ENCODE assay signal across 10 cellular contexts in genomic region chr14:88024252-88025086, GRCh38. TPM values are rescaled to one million over a fixed set of nuclear protein-coding genes. Genes with fewer than 3 reads are reported as not detected.
DNase-seq lines count a peak whose midpoint lies in the region; ATAC-seq and TF ChIP-seq lines count a peak whose summit lies in the region.
"Not testable (repeated sequence)": the region's sequence is repeated elsewhere in the genome, so short reads cannot be mapped to it uniquely, and the experiment has no call there.
"Had no signal": no experiment of that assay in that cellular context is flagged by ENCODE, and none has a peak within 500 bp of the region (broad histone marks: within the 10 kb centered on the region; RNA-seq: fewer than 3 reads in every experiment).

No MANE protein-coding gene starts in this region.

- CTCF ChIA-PET in activated CD4-positive, alpha-beta memory T cell treated with anti-CD3 and anti-CD28 coated beads, Interleukin-2, amount 10 ng/mL, durations not matched to agents 7 days and 5 days (lab: Charles Lee) = not testable (repeated sequence)

- not testable (repeated sequence) for H3K9me3 ChIP-seq in T-helper 17 cell (ENCODE audit: control insufficient read depth, low read length, poor library complexity, severe bottlenecking)

- DNase-seq in CMK (ENCODE audit: low read depth) = peak; percentile 67
- peak in 2 of 3 experiments; percentile 17 to 52 for DNase-seq in NCI-H1417 (lab: John Stamatoyannopoulos, UW)
- not testable (repeated sequence) for DNase-seq in T-helper 17 cell; activated CD4-positive, alpha-beta memory T cell treated with anti-CD3 and anti-CD28 coated beads, Interleukin-2, amount 10 ng/mL, durations not matched to agents 7 days and 5 days; activated naive CD8-positive, alpha-beta T cell treated with anti-CD3 and anti-CD28 coated beads, Interleukin-2, amount 50 U/mL, for 24 hours; left colon; natural killer cell

- H3K4me3 Mint-ChIP-seq in T-helper 17 cell = peak overlapping the region; percentile 5
- H3K4me3 Mint-ChIP-seq in activated CD4-positive, alpha-beta memory T cell treated with anti-CD3 and anti-CD28 coated beads, Interleukin-2, amount 10 ng/mL, durations not matched to agents 7 days and 5 days; activated naive CD8-positive, alpha-beta T cell treated with anti-CD3 and anti-CD28 coated beads, Interleukin-2, amount 50 U/mL, for 24 hours; natural killer cell: not testable (repeated sequence)

- H3K4me1 Mint-ChIP-seq in T-helper 17 cell (peaks cover 55% of the 10 kb centered on the region), natural killer cell (peaks cover 94 to 95% of the 10 kb centered on the region in 2 donors)
- peaks cover 48% of the 10 kb centered on the region for H3K4me1 Mint-ChIP-seq in activated CD4-positive, alpha-beta memory T cell treated with anti-CD3 and anti-CD28 coated beads, Interleukin-2, amount 10 ng/mL, durations not matched to agents 7 days and 5 days
- peaks cover 71% of the 10 kb centered on the region for H3K4me1 Mint-ChIP-seq in activated naive CD8-positive, alpha-beta T cell treated with anti-CD3 and anti-CD28 coated beads, Interleukin-2, amount 50 U/mL, for 24 hours

- POLR2A ChIA-PET in activated CD4-positive, alpha-beta memory T cell treated with anti-CD3 and anti-CD28 coated beads, Interleukin-2, amount 10 ng/mL, durations not matched to agents 7 days and 5 days (lab: Charles Lee) = not testable (repeated sequence)

- intact Hi-C loops in left colon (cut with DNase I, micrococcal nuclease); natural killer cell (cut with micrococcal nuclease): not testable (repeated sequence)

- not testable (repeated sequence) for TF ChIP-seq CTCF in natural killer cell (IDR thresholded peaks at IDR 0.05)

- ATAC-seq in T-helper 17 cell; activated naive CD8-positive, alpha-beta T cell treated with anti-CD3 and anti-CD28 coated beads, Interleukin-2, amount 50 U/mL, for 24 hours; natural killer cell: not testable (repeated sequence)
- peak; percentile 56 for ATAC-seq in left colon

- H3K36me3 Mint-ChIP-seq in T-helper 17 cell (ENCODE audit: low read depth); activated naive CD8-positive, alpha-beta T cell treated with anti-CD3 and anti-CD28 coated beads, Interleukin-2, amount 50 U/mL, for 24 hours (ENCODE audit: low read depth); natural killer cell: not testable (repeated sequence)
- peaks cover 27% of the 10 kb centered on the region for H3K36me3 Mint-ChIP-seq in activated CD4-positive, alpha-beta memory T cell treated with anti-CD3 and anti-CD28 coated beads, Interleukin-2, amount 10 ng/mL, durations not matched to agents 7 days and 5 days (ENCODE audit: low read depth)

- H3K27me3 Mint-ChIP-seq in T-helper 17 cell; activated CD4-positive, alpha-beta memory T cell treated with anti-CD3 and anti-CD28 coated beads, Interleukin-2, amount 10 ng/mL, durations not matched to agents 7 days and 5 days; activated naive CD8-positive, alpha-beta T cell treated with anti-CD3 and anti-CD28 coated beads, Interleukin-2, amount 50 U/mL, for 24 hours; natural killer cell (ENCODE audit: low read depth in 2 of 2): not testable (repeated sequence)

- H3K27ac Mint-ChIP-seq in T-helper 17 cell (peak overlapping the region; percentile 84), natural killer cell (peak overlapping the region; percentile 69 to 91)
- H3K27ac Mint-ChIP-seq in activated CD4-positive, alpha-beta memory T cell treated with anti-CD3 and anti-CD28 coated beads, Interleukin-2, amount 10 ng/mL, durations not matched to agents 7 days and 5 days = peak overlapping the region; percentile 38
- peak overlapping the region; percentile 81 for H3K27ac Mint-ChIP-seq in activated naive CD8-positive, alpha-beta T cell treated with anti-CD3 and anti-CD28 coated beads, Interleukin-2, amount 50 U/mL, for 24 hours

- not testable (repeated sequence) for H3K9me3 Mint-ChIP-seq in activated CD4-positive, alpha-beta memory T cell treated with anti-CD3 and anti-CD28 coated beads, Interleukin-2, amount 10 ng/mL, durations not matched to agents 7 days and 5 days; activated naive CD8-positive, alpha-beta T cell treated with anti-CD3 and anti-CD28 coated beads, Interleukin-2, amount 50 U/mL, for 24 hours; natural killer cell

RNA-seq across cellular contexts. Expression of gene GPR65, which starts 19.5 kb away (rescaled TPM):
- total RNA-seq in T-helper 17 cell (10 to 100 TPM; 14.9 to 16.6 TPM), left colon (1 to 10 TPM in 1 of 2 donors, under 1 TPM in 1; 0.18 to 1.5 TPM), natural killer cell (10 to 100 TPM; 37.6 to 47.4 (median 40.3) TPM)
- total RNA-seq in activated CD4-positive, alpha-beta memory T cell treated with anti-CD3 and anti-CD28 coated beads, Interleukin-2, amount 10 ng/mL, durations not matched to agents 7 days and 5 days = 10 to 100 TPM; 22.9 to 23.7 TPM
- total RNA-seq: HT1080, kidney epithelial cell, PC-9 had no signal

RNA-seq across cellular contexts. Expression of gene GALC, which starts 31.5 kb away (rescaled TPM):
- total RNA-seq in T-helper 17 cell (10 to 100 TPM; 33.1 to 36.5 TPM), left colon (10 to 100 TPM; 22.9 to 23.6 TPM), natural killer cell (10 to 100 TPM; 50.3 to 78.2 (median 67.2) TPM)
- 10 to 100 TPM; 24.3 to 27.6 TPM for total RNA-seq in activated CD4-positive, alpha-beta memory T cell treated with anti-CD3 and anti-CD28 coated beads, Interleukin-2, amount 10 ng/mL, durations not matched to agents 7 days and 5 days
- total RNA-seq: HT1080 had no signal

Comparison
In these comparisons a context has a peak if more than half of its experiments do, and no peak if none do; other contexts are left out.
1. RNA of gene GPR65, which starts 19.5 kb away (total RNA-seq): 37.6 to 47.4 TPM in natural killer cell, 22.9 to 23.7 TPM in activated CD4-positive, alpha-beta memory T cell treated with anti-CD3 and anti-CD28 coated beads, Interleukin-2, amount 10 ng/mL, durations not matched to agents 7 days and 5 days and 14.9 to 16.6 TPM in T-helper 17 cell; 0.18 to 1.5 TPM in left colon; every median in the first group is over 4 times any median in the second.
2. Peak in every context shown above with its lines, with median percentiles within 50 percentile points of each other: H3K27ac Mint-ChIP-seq.